25 cellular contexts compared by ENCODE assay signal in the genomic region with DNA sequence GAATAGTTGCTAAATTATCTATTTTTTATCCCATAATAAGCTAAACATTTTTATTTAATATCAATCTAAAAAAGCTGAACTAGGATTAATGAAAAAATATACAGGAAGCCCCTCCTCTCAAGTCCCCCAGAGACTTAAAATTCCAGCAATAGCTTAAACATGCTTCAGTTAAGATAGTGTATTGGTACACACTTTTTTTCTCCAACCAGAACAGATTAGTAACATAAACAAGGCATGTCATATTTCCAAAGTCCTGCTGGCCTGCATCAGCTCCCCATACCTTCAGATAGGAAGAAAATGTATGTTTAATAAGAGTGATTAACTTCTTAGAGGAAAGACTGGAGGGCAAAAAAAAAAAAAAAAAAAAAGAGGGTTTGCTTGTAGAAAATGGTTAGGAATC. TPM values are rescaled to one million over a fixed set of nuclear protein-coding genes. Genes with fewer than 3 reads are reported as not detected.
"Had no signal": no experiment of that assay in that cellular context is flagged by ENCODE, and none has a peak within 500 bp of the region (broad histone marks: within the 10 kb centered on the region; RNA-seq: fewer than 3 reads in every experiment).

No MANE protein-coding gene starts in this region.

- H3K27ac ChIP-seq: Peyer's patch, RWPE1 had no signal

- DNase-seq: activated CD4-positive, alpha-beta memory T cell treated with anti-CD3 and anti-CD28 coated beads for 36 hours; activated CD4-positive, alpha-beta T cell treated with anti-CD3 and anti-CD28 coated beads for 1 hour; activated CD4-positive, alpha-beta T cell treated with anti-CD3 and anti-CD28 coated beads, Interleukin-2, amount 10 ng/mL, durations not matched to agents 7 days and 5 days; activated CD8-positive, alpha-beta memory T cell treated with anti-CD3 and anti-CD28 coated beads for 24 hours; activated effector memory CD4-positive, alpha-beta T cell treated with anti-CD3 and anti-CD28 coated beads, Interleukin-2, amount 50 U/mL, for 16 hours; activated naive CD4-positive, alpha-beta T cell treated with Interleukin-2 at 50 U/mL for 16 hours; activated naive CD8-positive, alpha-beta T cell treated with anti-CD3 and anti-CD28 coated beads, Interleukin-2, amount 50 U/mL, for 24 hours; activated T-cell treated with anti-CD3 and anti-CD28 coated beads, Interleukin-2, amount 50 U/mL, for 4 hours; amygdala; IMR-90; Kasumi-1; KBM-7; NCI-H146; NCI-H187 treated with DMSO at 0.1 percent for 48 hours; NCI-H2081 treated with DMSO at 0.1 percent for 48 hours; NCI-H446; NCI-H524; Peyer's patch; SHP77 treated with DMSO at 0.1 percent for 48 hours; T-helper 17 cell; T-helper 9 cell had no signal

- H3K27ac Mint-ChIP-seq: activated CD4-positive, alpha-beta memory T cell treated with anti-CD3 and anti-CD28 coated beads for 36 hours; activated CD4-positive, alpha-beta T cell treated with anti-CD3 and anti-CD28 coated beads, Interleukin-2, amount 10 ng/mL, durations not matched to agents 7 days and 5 days; activated naive CD4-positive, alpha-beta T cell treated with anti-CD3 and anti-CD28 coated beads, Interleukin-2, amount 50 U/mL, for 72 hours; activated naive CD8-positive, alpha-beta T cell treated with anti-CD3 and anti-CD28 coated beads, Interleukin-2, amount 50 U/mL, for 24 hours; brain; T-helper 17 cell; WTC11 had no signal

- H3K4me3 Mint-ChIP-seq: activated CD4-positive, alpha-beta memory T cell treated with anti-CD3 and anti-CD28 coated beads for 36 hours; activated CD4-positive, alpha-beta T cell treated with anti-CD3 and anti-CD28 coated beads, Interleukin-2, amount 10 ng/mL, durations not matched to agents 7 days and 5 days; activated naive CD8-positive, alpha-beta T cell treated with anti-CD3 and anti-CD28 coated beads, Interleukin-2, amount 50 U/mL, for 24 hours; activated T-cell treated with anti-CD3 and anti-CD28 coated beads, Interleukin-2, amount 50 U/mL, for 4 hours; T-helper 17 cell; WTC11 had no signal

- H3K9me3 Mint-ChIP-seq: activated CD4-positive, alpha-beta memory T cell treated with anti-CD3 and anti-CD28 coated beads for 36 hours; activated CD4-positive, alpha-beta T cell treated with anti-CD3 and anti-CD28 coated beads, Interleukin-2, amount 10 ng/mL, durations not matched to agents 7 days and 5 days; activated naive CD4-positive, alpha-beta T cell treated with anti-CD3 and anti-CD28 coated beads, Interleukin-2, amount 50 U/mL, for 72 hours; activated naive CD8-positive, alpha-beta T cell treated with anti-CD3 and anti-CD28 coated beads, Interleukin-2, amount 50 U/mL, for 24 hours; activated T-cell treated with anti-CD3 and anti-CD28 coated beads, Interleukin-2, amount 50 U/mL, for 4 hours; WTC11 had no signal

- H3K9me3 ChIP-seq: Peyer's patch had no signal

- H3K4me1 Mint-ChIP-seq: activated naive CD8-positive, alpha-beta T cell treated with anti-CD3 and anti-CD28 coated beads, Interleukin-2, amount 50 U/mL, for 24 hours; brain; T-helper 17 cell had no signal

- H3K36me3 Mint-ChIP-seq: brain, WTC11 had no signal

- H3K4me1 ChIP-seq: Peyer's patch had no signal

- H3K36me3 ChIP-seq: Peyer's patch had no signal

- ATAC-seq: activated naive CD4-positive, alpha-beta T cell treated with anti-CD3 and anti-CD28 coated beads, Interleukin-2, amount 50 U/mL, for 72 hours; activated naive CD8-positive, alpha-beta T cell treated with anti-CD3 and anti-CD28 coated beads, Interleukin-2, amount 50 U/mL, for 24 hours; activated T-cell treated with anti-CD3 and anti-CD28 coated beads, Interleukin-2, amount 50 U/mL, for 4 hours; T-helper 17 cell; WTC11 had no signal

- H3K4me3 ChIP-seq: Peyer's patch had no signal

RNA-seq across cellular contexts. Expression of a gene that starts 7.1 kb away (rescaled TPM):
- total RNA-seq: activated naive CD4-positive, alpha-beta T cell treated with anti-CD3 and anti-CD28 coated beads, Interleukin-2, amount 50 U/mL, for 72 hours; Peyer's patch; T-helper 17 cell had no signal
